Comparison of ENCODE assay signal across 17 cellular contexts in genomic region chr13:18954254-18954653, GRCh38.
DNase-seq lines count a peak whose midpoint lies in the region; ATAC-seq and TF ChIP-seq lines count a peak whose summit lies in the region.
"Had no signal": no experiment of that assay in that cellular context is flagged by ENCODE, and none has a peak within 500 bp of the region (broad histone marks: within the 10 kb centered on the region; RNA-seq: fewer than 3 reads in every experiment).

No MANE protein-coding gene starts in this region.

- intact Hi-C loops in Caco-2 (cut with micrococcal nuclease; ENCODE audit: unreplicated experiment) (no loop called here), posterior vena cava (cut with DNase I) (no loop called here)

- POLR2A ChIA-PET in Caco-2 (lab: Charles Lee): no interaction called here

- H3K9me3 ChIP-seq in Caco-2: peaks cover 16% of the 10 kb centered on the region
- H3K9me3 ChIP-seq: A549 had no signal

- peak overlapping the region; percentile 9 for H3K27ac Mint-ChIP-seq in Caco-2 (ENCODE audit: unreplicated experiment)
- H3K27ac Mint-ChIP-seq in endothelial cell (ENCODE audit: unreplicated experiment): peak overlapping the region; percentile 9
- H3K27ac Mint-ChIP-seq: CD8-positive, alpha-beta memory T cell had no signal

- no peaks in the 10 kb centered on the region for H3K36me3 Mint-ChIP-seq in Caco-2 (ENCODE audit: insufficient read depth, unreplicated experiment)
- peaks cover 43% of the 10 kb centered on the region for H3K36me3 Mint-ChIP-seq in endothelial cell (ENCODE audit: low read depth, unreplicated experiment)
- H3K36me3 Mint-ChIP-seq: CD8-positive, alpha-beta memory T cell had no signal

- H3K27me3 Mint-ChIP-seq in Caco-2 (ENCODE audit: insufficient read depth, unreplicated experiment): no peaks in the 10 kb centered on the region
- H3K27me3 Mint-ChIP-seq in endothelial cell (ENCODE audit: unreplicated experiment): peaks cover 40% of the 10 kb centered on the region

- BruUV-seq in Caco-2 (replicated peaks; lab: Mats Ljungman, UMichigan): no TSS peak

- in situ Hi-C loops in GM13976 (cut with MboI; ENCODE audit: low sequenced_read_pairs, unreplicated experiment): no loop called here

- no peaks in the 10 kb centered on the region for H3K4me1 Mint-ChIP-seq in Caco-2 (ENCODE audit: low read depth, unreplicated experiment)
- H3K4me1 Mint-ChIP-seq in endothelial cell (ENCODE audit: unreplicated experiment): no peaks in the 10 kb centered on the region
- H3K4me1 Mint-ChIP-seq: CD8-positive, alpha-beta memory T cell had no signal

- TF ChIP-seq CTCF in Caco-2 (IDR thresholded peaks at IDR 0.05; ENCODE audit: insufficient read depth in 1 of 2, low read depth in 1 of 2, low read length in 1 of 2, severe bottlenecking in 1 of 2, unreplicated experiment in 1 of 2): no peak
- TF ChIP-seq CTCF in GM13976 (IDR thresholded peaks at IDR 0.05; ENCODE audit: borderline replicate concordance, control extremely low read depth, extremely low read depth, insufficient read depth, missing control alignments): no peak
- TF ChIP-seq CTCF in endothelial cell (IDR thresholded peaks at IDR 0.05; ENCODE audit: unreplicated experiment): no peak

- no peaks in the 10 kb centered on the region for H3K27me3 ChIP-seq in Caco-2 (replicated peaks; ENCODE audit: control insufficient read depth, insufficient read depth, low read length)
- H3K27me3 ChIP-seq: BE2C had no signal

- CTCF ChIA-PET in Caco-2 (lab: Charles Lee): no interaction called here

- no peak for ATAC-seq in GM18868 (IDR thresholded peaks at IDR 0.05; ENCODE audit: unreplicated experiment)
- no peak for ATAC-seq in GM21515 (IDR thresholded peaks at IDR 0.05; ENCODE audit: unreplicated experiment)
- no peak for ATAC-seq in GM21737 (IDR thresholded peaks at IDR 0.05; ENCODE audit: unreplicated experiment)
- ATAC-seq: A549, GM12878, HepG2 had no signal

- DNase-seq in Caco-2: no peak
- peak; percentile 11 for DNase-seq in GM13976 (ENCODE audit: low spot score)
- DNase-seq in endothelial cell (ENCODE audit: low spot score): no peak
- peak; percentile 68 for DNase-seq in posterior vena cava (ENCODE audit: low spot score)
- no peak for DNase-seq in NCI-H146 treated with DMSO at 0.1 percent for 48 hours (lab: John Stamatoyannopoulos, UW; ENCODE audit: unreplicated experiment)
- DNase-seq: BE2C; CD8-positive, alpha-beta memory T cell; DMS53; GOT3; Karpas-422 had no signal

- H3K4me3 ChIP-seq in Caco-2 (ENCODE audit: low read depth, low read length): no peak overlapping the region
- H3K4me3 ChIP-seq: A549, GM12878, HAP-1 had no signal

- no peaks in the 10 kb centered on the region for H3K36me3 ChIP-seq in Caco-2 (ENCODE audit: control insufficient read depth, insufficient read depth, low read length)
- H3K36me3 ChIP-seq: BE2C, HAP-1 had no signal

- no peaks in the 10 kb centered on the region for H3K4me1 ChIP-seq in Caco-2
- H3K4me1 ChIP-seq: A549, BE2C, HAP-1 had no signal

- H3K9me3 Mint-ChIP-seq in Caco-2 (ENCODE audit: unreplicated experiment): peaks cover 23% of the 10 kb centered on the region
- H3K9me3 Mint-ChIP-seq in endothelial cell (ENCODE audit: unreplicated experiment): peaks cover 42% of the 10 kb centered on the region

- H3K4me3 Mint-ChIP-seq in Caco-2 (ENCODE audit: unreplicated experiment) (no peak overlapping the region), endothelial cell (ENCODE audit: unreplicated experiment) (peak overlapping the region; percentile 59)
- H3K4me3 Mint-ChIP-seq: CD8-positive, alpha-beta memory T cell had no signal

Comparison
In these comparisons a context has a peak if more than half of its experiments do, and no peak if none do; other contexts are left out.
1. DNase-seq: peak in GM13976 (single experiment) and posterior vena cava (single experiment); none in Caco-2 (0 of 2), endothelial cell (single experiment) and NCI-H146 treated with DMSO at 0.1 percent for 48 hours (single experiment).